Comparison of ENCODE assay signal across 19 cellular contexts in genomic region chr5:38645508-38645907, GRCh38.
A peak's percentile ranks its signal among the peaks of the same experiment; 100 is the strongest.
DNase-seq lines count a peak whose midpoint lies in the region; TF ChIP-seq lines count a peak whose summit lies in the region.
"Had no signal": no experiment of that assay in that cellular context is flagged by ENCODE, and none has a peak within 500 bp of the region (broad histone marks: within the 10 kb centered on the region; RNA-seq: fewer than 3 reads in every experiment).

No MANE protein-coding gene starts in this region.

- peaks cover 3% of the 10 kb centered on the region for H3K9me3 ChIP-seq in left ventricle myocardium inferior (replicated peaks)
- H3K9me3 ChIP-seq in stomach, result no peaks in the 10 kb centered on the region
- H3K9me3 ChIP-seq: BLaER1 had no signal

- H3K27ac ChIP-seq in left ventricle myocardium inferior (replicated peaks) (no peak overlapping the region), stomach (no peak overlapping the region)
- H3K27ac ChIP-seq: A549, BLaER1 had no signal

- H3K36me3 ChIP-seq in left ventricle myocardium inferior (no peaks in the 10 kb centered on the region), stomach (no peaks in the 10 kb centered on the region)
- H3K36me3 ChIP-seq: BLaER1 had no signal

- no peaks in the 10 kb centered on the region for H3K27me3 ChIP-seq in left ventricle myocardium inferior (ENCODE audit: low read depth)
- H3K27me3 ChIP-seq in stomach, result no peaks in the 10 kb centered on the region
- H3K27me3 ChIP-seq: BLaER1 had no signal

- intact Hi-C loops in left ventricle myocardium inferior (cut with micrococcal nuclease), result no loop called here
- intact Hi-C loops in stomach (cut with DNase I; ENCODE audit: low total_unique reads), result no loop called here

- no peak for TF ChIP-seq POLR2A in stomach (IDR thresholded peaks at IDR 0.05)

- DNase-seq in cardiac fibroblast (ENCODE audit: low read depth in 2 of 2), result peak; percentile 18 to 58
- DNase-seq in fibroblast of pulmonary artery (ENCODE audit: low read depth), result peak; percentile 34
- peak; percentile 53 for DNase-seq in left ventricle myocardium inferior
- DNase-seq in skeletal muscle cell (ENCODE audit: low read depth), result peak; percentile 16
- DNase-seq in globus pallidus (ENCODE audit: low spot score), result no peak
- DNase-seq in NCI-H1105 treated with DMSO at 0.1 percent for 48 hours (lab: John Stamatoyannopoulos, UW), result no peak
- no peak for DNase-seq in stomach
- DNase-seq: Calu3; CD4-positive, alpha-beta memory T cell; GF-D8; NCI-H1105; NCI-H1694; NCI-H2227 treated with DMSO at 0.1 percent for 48 hours; NCI-H510A treated with DMSO at 0.1 percent for 48 hours; NCI-H774; OCI-M1; SIG-M5 had no signal

- H3K4me1 ChIP-seq in left ventricle myocardium inferior (peaks cover 9% of the 10 kb centered on the region), stomach (peaks cover 2 to 25% (median 9%) of the 10 kb centered on the region in 4 donors)
- H3K4me1 ChIP-seq: BLaER1 had no signal

- TF ChIP-seq EP300 in stomach (IDR thresholded peaks at IDR 0.05), result no peak

- TF ChIP-seq CTCF in cardiac fibroblast (IDR thresholded peaks at IDR 0.05; ENCODE audit: low read depth, low read length), result no peak
- no peak for TF ChIP-seq CTCF in fibroblast of pulmonary artery (IDR thresholded peaks at IDR 0.05; ENCODE audit: low read length, missing control alignments)
- no peak for TF ChIP-seq CTCF in left ventricle myocardium inferior (IDR thresholded peaks at IDR 0.05; ENCODE audit: borderline replicate concordance)
- no peak for TF ChIP-seq CTCF in stomach (IDR thresholded peaks at IDR 0.05)

- H3K4me3 ChIP-seq in cardiac fibroblast (replicated peaks in 1 of 2; ENCODE audit: low read depth in 2 of 2, low read length in 2 of 2) (no peak overlapping the region), fibroblast of pulmonary artery (replicated peaks; ENCODE audit: low read depth, low read length) (no peak overlapping the region), left ventricle myocardium inferior (no peak overlapping the region), skeletal muscle cell (ENCODE audit: low read depth, low read length) (no peak overlapping the region), stomach (no peak overlapping the region)
- H3K4me3 ChIP-seq: A549, BLaER1 had no signal

Comparison
In these comparisons a context has a peak if more than half of its experiments do, and no peak if none do; other contexts are left out.
1. DNase-seq: peak in cardiac fibroblast (2 of 2), fibroblast of pulmonary artery (single experiment), left ventricle myocardium inferior (single experiment) and skeletal muscle cell (single experiment); none in globus pallidus (single experiment), NCI-H1105 treated with DMSO at 0.1 percent for 48 hours (single experiment) and stomach (single experiment).